ENCODE assay signal across 12 cellular contexts in the genomic region with DNA sequence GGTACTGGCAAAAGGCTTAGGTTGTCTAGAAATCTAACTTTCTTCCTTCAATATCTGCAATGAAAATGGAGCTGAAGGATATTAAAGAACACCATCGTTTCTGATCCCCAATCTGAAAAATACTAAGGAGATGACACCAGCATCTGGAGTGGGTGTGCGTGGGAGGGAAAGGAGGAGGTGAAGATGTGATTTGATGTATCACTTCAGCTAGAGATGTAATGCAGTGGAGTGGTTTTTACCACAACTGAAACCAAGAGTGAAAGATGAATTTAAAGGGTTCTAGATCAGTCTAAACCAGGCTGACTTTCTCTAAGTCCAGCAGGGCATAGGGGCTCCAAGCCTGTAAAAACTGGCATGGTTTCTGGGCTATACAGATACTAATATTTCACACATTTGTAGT.
DNase-seq lines count a peak whose midpoint lies in the region; ATAC-seq and TF ChIP-seq lines count a peak whose summit lies in the region.
"Had no signal": no experiment of that assay in that cellular context is flagged by ENCODE, and none has a peak within 500 bp of the region (broad histone marks: within the 10 kb centered on the region; RNA-seq: fewer than 3 reads in every experiment).

No MANE protein-coding gene starts in this region.

- H2AFZ ChIP-seq in SK-N-SH (ENCODE audit: low read depth) = no peak overlapping the region

- no peaks in the 10 kb centered on the region for H3K79me2 ChIP-seq in SK-N-SH (ENCODE audit: insufficient read depth)

- H3K27me3 ChIP-seq in SK-N-SH (ENCODE audit: insufficient read depth) = peaks cover 6% of the 10 kb centered on the region; the same call in 1 of the 2 replicates
- H3K27me3 ChIP-seq in endodermal cell (ENCODE audit: control insufficient read depth, insufficient read depth, low read length, poor library complexity, severe bottlenecking) = no peaks in the 10 kb centered on the region

- no peak overlapping the region for H3K9ac ChIP-seq in SK-N-SH
- H3K9ac ChIP-seq in endodermal cell (ENCODE audit: extremely low read depth, low read length, poor library complexity, severe bottlenecking) = no peak overlapping the region

- H3K4me1 ChIP-seq in SK-N-SH (ENCODE audit: control insufficient read depth in 1 of 2, insufficient read depth in 2 of 2, low read depth in 1 of 2, low read length in 1 of 2) (no peaks in the 10 kb centered on the region), endodermal cell (ENCODE audit: control insufficient read depth, insufficient read depth, low read length) (no peaks in the 10 kb centered on the region)

- no peak overlapping the region for H3K4me2 ChIP-seq in SK-N-SH

- CTCF ChIA-PET in SK-N-SH (lab: Yijun Ruan, JAX) = no interaction called here

- POLR2A ChIA-PET in SK-N-SH (lab: Yijun Ruan, JAX) = no interaction called here

- H3K36me3 ChIP-seq in SK-N-SH (replicated peaks in 1 of 2; ENCODE audit: control insufficient read depth in 1 of 2, insufficient read depth in 2 of 2, low read length in 1 of 2) (no peaks in the 10 kb centered on the region), endodermal cell (ENCODE audit: control insufficient read depth, insufficient read depth, low read length) (no peaks in the 10 kb centered on the region)
- H3K36me3 ChIP-seq: thoracic aorta had no signal

- 25% methylated on average over 2 of the region's 2 CpGs for WGBS in SK-N-SH (ENCODE audit: low lambda C conversion rate)
- 85 to 100% methylated on average over 2 of the region's 2 CpGs for WGBS in endodermal cell (ENCODE audit: insufficient coverage in 1 of 2, insufficient read length in 1 of 2), 2 experiments

- TF ChIP-seq CTCF in SK-N-SH (IDR thresholded peaks at IDR 0.05) (no peak), endodermal cell (conservative IDR thresholded peaks at IDR 0.05) (no peak)

- H3F3A ChIP-seq in SK-N-SH (replicated peaks; ENCODE audit: insufficient read depth) = no peaks in the 10 kb centered on the region

- H3K4me3 ChIP-seq in SK-N-SH (ENCODE audit: low read depth in 2 of 2, low read length in 1 of 2) = no peak overlapping the region
- H3K4me3 ChIP-seq in endodermal cell (ENCODE audit: low read length) = no peak overlapping the region
- H3K4me3 ChIP-seq: thoracic aorta had no signal

- H3K27me3 Mint-ChIP-seq in endodermal cell (ENCODE audit: insufficient read depth) = no peaks in the 10 kb centered on the region
- H3K27me3 Mint-ChIP-seq: activated naive CD4-positive, alpha-beta T cell treated with anti-CD3 and anti-CD28 coated beads, Interleukin-2, amount 50 U/mL, for 24 hours had no signal

- ATAC-seq in GM18867 (IDR thresholded peaks at IDR 0.05; ENCODE audit: unreplicated experiment) = peak; percentile 91
- peak; percentile 80 for ATAC-seq in GM21619 (IDR thresholded peaks at IDR 0.05; ENCODE audit: unreplicated experiment)
- peak; percentile 60 for ATAC-seq in HG03575 (IDR thresholded peaks at IDR 0.05; ENCODE audit: extremely low read depth, insufficient number of reproducible peaks, low FRiP score, unreplicated experiment)
- ATAC-seq: Right ventricle myocardium inferior had no signal

- H3K27ac ChIP-seq in SK-N-SH (ENCODE audit: low read depth in 2 of 2, low read length in 1 of 2) (no peak overlapping the region), endodermal cell (ENCODE audit: low read depth, low read length) (no peak overlapping the region)
- H3K27ac ChIP-seq: thoracic aorta had no signal

- peaks cover 14% of the 10 kb centered on the region for H3K9me3 Mint-ChIP-seq in endodermal cell

- no peaks in the 10 kb centered on the region for H3K9me3 ChIP-seq in SK-N-SH
- peaks cover 12% of the 10 kb centered on the region for H3K9me3 ChIP-seq in endodermal cell (ENCODE audit: control insufficient read depth, low read length)

- no peak for TF ChIP-seq EP300 in SK-N-SH (IDR thresholded peaks at IDR 0.05; ENCODE audit: borderline replicate concordance in 1 of 2, low read depth in 1 of 2, low read length in 1 of 2)

- H3K36me3 Mint-ChIP-seq in endodermal cell (ENCODE audit: low read depth) = peaks cover 3% of the 10 kb centered on the region

- no peaks in the 10 kb centered on the region for H3K9me2 ChIP-seq in SK-N-SH

- no peak overlapping the region for H3K27ac Mint-ChIP-seq in endodermal cell
- H3K27ac Mint-ChIP-seq: activated naive CD4-positive, alpha-beta T cell treated with anti-CD3 and anti-CD28 coated beads, Interleukin-2, amount 50 U/mL, for 24 hours had no signal

- DNase-seq in stimulated activated CD4-positive, alpha-beta T cell treated with anti-CD3 and anti-CD28 coated beads, Interleukin-2, amount 100 ng/mL, for 24 hours = peak; percentile 66 to 70
- DNase-seq in SK-N-SH = no peak
- no peak for DNase-seq in cortex of kidney (lab: John Stamatoyannopoulos, UW)
- no peak for DNase-seq in GM19238 (ENCODE audit: insufficient read length, low spot score)
- no peak for DNase-seq in endodermal cell
- DNase-seq: NCI-H1694 had no signal

- no peaks in the 10 kb centered on the region for H3K4me1 Mint-ChIP-seq in endodermal cell

- TF ChIP-seq RAD21 in SK-N-SH (IDR thresholded peaks at IDR 0.05; ENCODE audit: low read length) = no peak

- H4K20me1 ChIP-seq in SK-N-SH (ENCODE audit: insufficient read depth) = no peaks in the 10 kb centered on the region

- H3K4me3 Mint-ChIP-seq in endodermal cell = no peak overlapping the region
- H3K4me3 Mint-ChIP-seq: activated naive CD4-positive, alpha-beta T cell treated with anti-CD3 and anti-CD28 coated beads, Interleukin-2, amount 50 U/mL, for 24 hours had no signal

TF ChIP-seq in SK-N-SH, 30 proteins besides CTCF, POLR2A, EP300 and RAD21 (continues in another document):
- no peak for TF ChIP-seq IRF3 (IDR thresholded peaks at IDR 0.05; ENCODE audit: low read depth, low read length)
- no peak for TF ChIP-seq GATA2 (CRISPR knock-in tag; IDR thresholded peaks at IDR 0.05)
- TF ChIP-seq, protein P1, sequence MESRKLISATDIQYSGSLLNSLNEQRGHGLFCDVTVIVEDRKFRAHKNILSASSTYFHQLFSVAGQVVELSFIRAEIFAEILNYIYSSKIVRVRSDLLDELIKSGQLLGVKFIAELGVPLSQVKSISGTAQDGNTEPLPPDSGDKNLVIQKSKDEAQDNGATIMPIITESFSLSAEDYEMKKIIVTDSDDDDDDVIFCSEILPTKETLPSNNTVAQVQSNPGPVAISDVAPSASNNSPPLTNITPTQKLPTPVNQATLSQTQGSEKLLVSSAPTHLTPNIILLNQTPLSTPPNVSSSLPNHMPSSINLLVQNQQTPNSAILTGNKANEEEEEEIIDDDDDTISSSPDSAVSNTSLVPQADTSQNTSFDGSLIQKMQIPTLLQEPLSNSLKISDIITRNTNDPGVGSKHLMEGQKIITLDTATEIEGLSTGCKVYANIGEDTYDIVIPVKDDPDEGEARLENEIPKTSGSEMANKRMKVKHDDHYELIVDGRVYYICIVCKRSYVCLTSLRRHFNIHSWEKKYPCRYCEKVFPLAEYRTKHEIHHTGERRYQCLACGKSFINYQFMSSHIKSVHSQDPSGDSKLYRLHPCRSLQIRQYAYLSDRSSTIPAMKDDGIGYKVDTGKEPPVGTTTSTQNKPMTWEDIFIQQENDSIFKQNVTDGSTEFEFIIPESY (IDR thresholded peaks at IDR 0.05; ENCODE audit: borderline replicate concordance, low read depth) = no peak
- TF ChIP-seq NFIC (IDR thresholded peaks at IDR 0.05; ENCODE audit: borderline replicate concordance) = no peak
- TF ChIP-seq, protein P2, sequence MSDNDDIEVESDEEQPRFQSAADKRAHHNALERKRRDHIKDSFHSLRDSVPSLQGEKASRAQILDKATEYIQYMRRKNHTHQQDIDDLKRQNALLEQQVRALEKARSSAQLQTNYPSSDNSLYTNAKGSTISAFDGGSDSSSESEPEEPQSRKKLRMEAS (IDR thresholded peaks at IDR 0.05; ENCODE audit: low read depth) = no peak
- TF ChIP-seq PBX3 (IDR thresholded peaks at IDR 0.05) = no peak
- TF ChIP-seq, protein P3, sequence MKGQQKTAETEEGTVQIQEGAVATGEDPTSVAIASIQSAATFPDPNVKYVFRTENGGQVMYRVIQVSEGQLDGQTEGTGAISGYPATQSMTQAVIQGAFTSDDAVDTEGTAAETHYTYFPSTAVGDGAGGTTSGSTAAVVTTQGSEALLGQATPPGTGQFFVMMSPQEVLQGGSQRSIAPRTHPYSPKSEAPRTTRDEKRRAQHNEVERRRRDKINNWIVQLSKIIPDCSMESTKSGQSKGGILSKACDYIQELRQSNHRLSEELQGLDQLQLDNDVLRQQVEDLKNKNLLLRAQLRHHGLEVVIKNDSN (IDR thresholded peaks at IDR 0.05; ENCODE audit: borderline replicate concordance, low read depth) = no peak

Comparison
In these comparisons a context has a peak if more than half of its experiments do, and no peak if none do; other contexts are left out.
1. DNase-seq: peak in stimulated activated CD4-positive, alpha-beta T cell treated with anti-CD3 and anti-CD28 coated beads, Interleukin-2, amount 100 ng/mL, for 24 hours (2 of 2); none in SK-N-SH (single experiment), cortex of kidney (single experiment), GM19238 (single experiment) and endodermal cell (single experiment).
2. Peak in every context shown above with its lines, with median percentiles within 50 percentile points of each other: ATAC-seq.